In the genomic region with DNA sequence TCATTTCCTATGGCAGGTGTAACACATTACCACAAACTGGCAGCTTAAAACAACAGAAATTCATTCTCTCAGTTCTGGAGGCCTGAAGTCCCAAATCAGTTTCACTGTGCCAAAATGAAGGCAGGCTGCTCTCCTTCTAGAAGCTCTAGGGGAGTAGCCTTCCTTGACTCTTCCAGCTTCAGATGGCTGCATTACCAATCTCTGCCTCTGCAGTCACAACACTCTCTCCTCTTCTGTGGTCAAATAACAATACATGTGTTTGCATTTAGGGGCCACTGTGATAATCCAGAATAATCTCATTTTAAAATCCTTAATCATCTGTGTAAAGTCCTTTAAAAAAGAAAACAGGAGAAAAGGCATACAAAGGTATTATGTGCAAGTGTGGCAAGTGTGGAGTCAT, we compare ENCODE assay signal across 19 cellular contexts. TPM values are rescaled to one million over a fixed set of nuclear protein-coding genes. Genes with fewer than 3 reads are reported as not detected.
DNase-seq lines count a peak whose midpoint lies in the region; ATAC-seq and TF ChIP-seq lines count a peak whose summit lies in the region.
"Had no signal": no experiment of that assay in that cellular context is flagged by ENCODE, and none has a peak within 500 bp of the region (broad histone marks: within the 10 kb centered on the region; RNA-seq: fewer than 3 reads in every experiment).

No MANE protein-coding gene starts in this region.

- no peak overlapping the region for H3K27ac ChIP-seq in fibroblast of lung (ENCODE audit: insufficient read depth, low read length)
- H3K27ac ChIP-seq: breast epithelium, heart right ventricle, RWPE1 had no signal

- H3K79me2 ChIP-seq in Loucy (ENCODE audit: insufficient read depth, low read length) (peaks cover 90% of the 10 kb centered on the region), fibroblast of lung (ENCODE audit: control insufficient read depth, insufficient read depth, low read length) (peaks cover 91% of the 10 kb centered on the region)

- H3K4me3 ChIP-seq in Loucy (ENCODE audit: low read length, poor library complexity, severe bottlenecking) (no peak overlapping the region), fibroblast of lung (replicated peaks in 1 of 4; ENCODE audit: control extremely low read depth in 1 of 4, insufficient read depth in 1 of 4, low read depth in 3 of 4, low read length in 4 of 4) (no peak overlapping the region)
- H3K4me3 ChIP-seq: breast epithelium, heart right ventricle had no signal

- H3K4me1 ChIP-seq in Loucy (ENCODE audit: insufficient read depth, low read length, poor library complexity, severe bottlenecking) (peaks cover 30% of the 10 kb centered on the region), fibroblast of lung (ENCODE audit: control insufficient read depth, extremely low read depth, insufficient read depth, low read length) (no peaks in the 10 kb centered on the region)
- H3K4me1 ChIP-seq: breast epithelium, heart right ventricle had no signal

- H3K9me3 ChIP-seq in Loucy (ENCODE audit: insufficient read depth, low read depth, low read length) (no peaks in the 10 kb centered on the region; the same call in 1 of the 2 replicates), fibroblast of lung (ENCODE audit: control insufficient read depth, insufficient read depth, low read depth, low read length) (no peaks in the 10 kb centered on the region)
- H3K9me3 ChIP-seq: breast epithelium had no signal

- H3K36me3 ChIP-seq in Loucy (ENCODE audit: insufficient read depth, low read length) (peaks cover 4% of the 10 kb centered on the region; the same call in 1 of the 2 replicates), fibroblast of lung (ENCODE audit: control insufficient read depth, insufficient read depth, low read length) (no peaks in the 10 kb centered on the region)
- H3K36me3 ChIP-seq: breast epithelium, heart right ventricle had no signal

- TF ChIP-seq CTCF in Loucy (conservative IDR thresholded peaks at IDR 0.05; ENCODE audit: low read length) (no peak; the same call in 1 of the 2 replicates), fibroblast of lung (conservative IDR thresholded peaks at IDR 0.05 in 1 of 2, IDR thresholded peaks at IDR 0.05 in 1 of 2; ENCODE audit: low read depth in 1 of 2, low read length in 2 of 2) (peak in 1 of 2 donors; percentile 7)

- peak overlapping the region; percentile 35 for H3K4me2 ChIP-seq in Loucy (ENCODE audit: low read depth, low read length, poor library complexity, severe bottlenecking)
- peak overlapping the region; percentile 19 for H3K4me2 ChIP-seq in fibroblast of lung (ENCODE audit: extremely low read depth, insufficient read depth, low read length)

- H4K20me1 ChIP-seq in Loucy (ENCODE audit: insufficient read depth, low read length, poor library complexity, severe bottlenecking): no peaks in the 10 kb centered on the region
- no peaks in the 10 kb centered on the region for H4K20me1 ChIP-seq in fibroblast of lung (ENCODE audit: control insufficient read depth, extremely low read depth, insufficient read depth, low read length)

- DNase-seq in AG20443 (ENCODE audit: low spot score): peak; percentile 20
- DNase-seq in fibroblast of lung (ENCODE audit: low read depth in 2 of 2): no peak
- DNase-seq in NCI-H526 (lab: John Stamatoyannopoulos, UW): no peak
- DNase-seq in OCI-M1 (lab: John Stamatoyannopoulos, UW): no peak
- no peak for DNase-seq in cerebellum (ENCODE audit: low spot score)
- DNase-seq: activated CD8-positive, alpha-beta T cell treated with anti-CD3 and anti-CD28 coated beads, Interleukin-2, amount 10 ng/mL, durations not matched to agents 7 days and 5 days; AML-193; EL; heart right ventricle; naive B cell; NCI-H1092 treated with DMSO at 0.1 percent for 48 hours; NCI-H510A treated with DMSO at 0.1 percent for 48 hours; stimulated activated CD4-positive, alpha-beta T cell treated with anti-CD3 and anti-CD28 coated beads, Interleukin-2, amount 100 ng/mL, for 48 hours had no signal

- no peak overlapping the region for H2AFZ ChIP-seq in Loucy (ENCODE audit: low read length)
- no peak overlapping the region for H2AFZ ChIP-seq in fibroblast of lung (ENCODE audit: low read length)

- H3K27me3 ChIP-seq in Loucy (ENCODE audit: insufficient read depth, low read length, poor library complexity, severe bottlenecking) (no peaks in the 10 kb centered on the region), fibroblast of lung (ENCODE audit: control insufficient read depth, insufficient read depth, low read length) (no peaks in the 10 kb centered on the region)
- H3K27me3 ChIP-seq: breast epithelium, heart right ventricle had no signal

- H3K9me2 ChIP-seq in Loucy (replicated peaks; ENCODE audit: low read depth, low read length): no peaks in the 10 kb centered on the region

- H3F3A ChIP-seq in Loucy (ENCODE audit: low read depth): no peaks in the 10 kb centered on the region

- H3K9ac ChIP-seq in Loucy (ENCODE audit: low read depth, low read length, poor library complexity, severe bottlenecking) (no peak overlapping the region), fibroblast of lung (ENCODE audit: insufficient read depth, low read length) (no peak overlapping the region)

- peak; percentile 48 for ATAC-seq in GM21825 (IDR thresholded peaks at IDR 0.05; ENCODE audit: unreplicated experiment)
- ATAC-seq in HG02973 (IDR thresholded peaks at IDR 0.05; ENCODE audit: unreplicated experiment): no peak
- ATAC-seq: activated CD8-positive, alpha-beta T cell treated with anti-CD3 and anti-CD28 coated beads, Interleukin-2, amount 10 ng/mL, durations not matched to agents 7 days and 5 days; heart right ventricle; stimulated activated effector memory CD8-positive, alpha-beta T cell treated with anti-CD3 and anti-CD28 coated beads, Interleukin-12 subunit alpha, Interleukin-12 subunit beta, amount 100 ng/mL, for 72 hours had no signal

RNA-seq across cellular contexts. Expression of a gene that starts 7.8 kb away (rescaled TPM):
- total RNA-seq in fibroblast of lung: 1.8 and 5.9 TPM in 2 replicates
- 10.9 and 23.6 TPM in 2 replicates for polyA plus RNA-seq in fibroblast of lung
- polyA plus RNA-seq in fibroblast of lung (2012): 9.1 and 16.6 TPM in 2 replicates
- polyA minus RNA-seq in fibroblast of lung (ENCODE audit: low replicate concordance): 6.9 and 19.4 TPM in 2 replicates
- total RNA-seq in cerebellum: 9.3 TPM
